ENCODE assay signal across 17 cellular contexts in genomic region chr10:14369881-14370280, GRCh38. TPM values are rescaled to one million over a fixed set of nuclear protein-coding genes. Genes with fewer than 3 reads are reported as not detected.
A peak's percentile ranks its signal among the peaks of the same experiment; 100 is the strongest.
DNase-seq lines count a peak whose midpoint lies in the region; ATAC-seq and TF ChIP-seq lines count a peak whose summit lies in the region.
"Had no signal": no experiment of that assay in that cellular context is flagged by ENCODE, and none has a peak within 500 bp of the region (broad histone marks: within the 10 kb centered on the region; RNA-seq: fewer than 3 reads in every experiment).

No MANE protein-coding gene starts in this region.

- H3K4me3 ChIP-seq in right cardiac atrium (ENCODE audit: low read length), result no peak overlapping the region
- H3K4me3 ChIP-seq: GM23338, HAP-1 had no signal

- TF ChIP-seq CTCF in nephron (IDR thresholded peaks at IDR 0.05; ENCODE audit: unreplicated experiment in 3 of 3), result no peak

- H3K27me3 Mint-ChIP-seq in nephron (ENCODE audit: low read depth), result peaks cover 18% of the 10 kb centered on the region

- H3K36me3 Mint-ChIP-seq in nephron (ENCODE audit: low read depth), result no peaks in the 10 kb centered on the region
- H3K36me3 Mint-ChIP-seq: CD4-positive, alpha-beta memory T cell had no signal

- H3K4me1 ChIP-seq in right cardiac atrium (ENCODE audit: control insufficient read depth, insufficient read depth, low read length), result no peaks in the 10 kb centered on the region
- H3K4me1 ChIP-seq: HAP-1 had no signal

- H3K4me1 Mint-ChIP-seq in nephron, result peaks cover 43% of the 10 kb centered on the region
- H3K4me1 Mint-ChIP-seq: CD4-positive, alpha-beta memory T cell; GM23338 had no signal

- H3K9me3 ChIP-seq in right cardiac atrium (ENCODE audit: control insufficient read depth, low read length), result no peaks in the 10 kb centered on the region
- H3K9me3 ChIP-seq: HAP-1 had no signal

- H3K27me3 ChIP-seq in right cardiac atrium (ENCODE audit: control insufficient read depth, insufficient read depth), result no peaks in the 10 kb centered on the region

- ATAC-seq in right cardiac atrium, result no peak
- ATAC-seq: GM23338 had no signal

- intact Hi-C loops in right cardiac atrium (cut with DNase I), result no loop called here

- H3K4me3 Mint-ChIP-seq in nephron, result peak overlapping the region in 1 of 3 experiments; percentile 6
- H3K4me3 Mint-ChIP-seq: CD4-positive, alpha-beta memory T cell; GM23338; HFFc6 had no signal

- DNase-seq in NCI-H748 (lab: John Stamatoyannopoulos, UW; ENCODE audit: unreplicated experiment) (peak; percentile 14), NCI-H748 treated with DMSO at 0.1 percent for 48 hours (lab: John Stamatoyannopoulos, UW) (no peak), islet precursor cell (peak; percentile 4), NCI-H1417 (lab: John Stamatoyannopoulos, UW) (no peak), right cardiac atrium (no peak), 8988T (no peak)
- DNase-seq: C1 segment of cervical spinal cord; Calu3; CD4-positive, alpha-beta memory T cell; COR-L47; DMS53; DMS79 treated with DMSO at 0.1 percent for 48 hours; GF-D8; HFFc6 had no signal

- H3K27ac Mint-ChIP-seq in nephron, result peak overlapping the region; percentile 25 to 72 (median 69)
- H3K27ac Mint-ChIP-seq: CD4-positive, alpha-beta memory T cell; GM23338; HFFc6 had no signal

- H3K27ac ChIP-seq in right cardiac atrium (ENCODE audit: low read length), result no peak overlapping the region

- no peaks in the 10 kb centered on the region for H3K9me3 Mint-ChIP-seq in nephron
- H3K9me3 Mint-ChIP-seq: GM23338, HFFc6 had no signal

RNA-seq across cellular contexts. Expression of gene FRMD4A, which starts 39.2 kb away (rescaled TPM):
- 10 to 100 TPM; 16.8 to 30.3 (median 27.0) TPM for total RNA-seq in right cardiac atrium
- 14.8 TPM for polyA plus RNA-seq in right cardiac atrium

Comparison
In these comparisons a context has a peak if more than half of its experiments do, and no peak if none do; other contexts are left out.
1. DNase-seq: peak in NCI-H748 (single experiment) and islet precursor cell (single experiment); none in NCI-H748 treated with DMSO at 0.1 percent for 48 hours (single experiment), NCI-H1417 (0 of 3), right cardiac atrium (0 of 3) and 8988T (single experiment).